Comparison of ENCODE assay signal across 8 cellular contexts in genomic region chr6:33768644-33769120, GRCh38. TPM values are rescaled to one million over a fixed set of nuclear protein-coding genes. Genes with fewer than 3 reads are reported as not detected.
DNase-seq lines count a peak whose midpoint lies in the region; ATAC-seq, FAIRE-seq and TF ChIP-seq lines count a peak whose summit lies in the region.

No MANE protein-coding gene starts in this region.

- peaks cover 64% of the 10 kb centered on the region for H3K4me1 Mint-ChIP-seq in brain

- H3K27me3 Mint-ChIP-seq in brain: peaks cover 14% of the 10 kb centered on the region

- ATAC-seq in GM21528 (IDR thresholded peaks at IDR 0.05; ENCODE audit: low FRiP score, unreplicated experiment): no peak

- peaks cover 4 to 12% (median 11%) of the 10 kb centered on the region in 5 experiments for H3K9me3 Mint-ChIP-seq in brain

- peaks cover 16% of the 10 kb centered on the region for H3K36me3 Mint-ChIP-seq in brain

- H3K27ac Mint-ChIP-seq in brain: peak overlapping the region in 4 of 5 experiments; percentile 45 to 84 (median 74)

- peak; percentile 23 for FAIRE-seq in TTC549 (lab: Jason Lieb, UNC)

- DNase-seq in NK-92 treated with Interleukin-12 subunit alpha and Interleukin-12 subunit beta, amount 100 ng/mL, for 24 hours (lab: John Stamatoyannopoulos, UW): peak; percentile 64
- DNase-seq in NK-92 (lab: John Stamatoyannopoulos, UW; ENCODE audit: unreplicated experiment): no peak
- DNase-seq in NCI-H1105 treated with DMSO at 0.1 percent for 48 hours (lab: John Stamatoyannopoulos, UW): peak; percentile 51
- DNase-seq in iPS-NIHi7 (ENCODE audit: extremely low spot score): peak; percentile 83
- peak; percentile 48 to 59 for DNase-seq in stimulated activated CD4-positive, alpha-beta T cell treated with anti-CD3 and anti-CD28 coated beads, Interleukin-15, amount 100 ng/mL, for 1 hour (ENCODE audit: low read depth in 1 of 2, low spot score in 1 of 2)

- no peak overlapping the region for H3K4me3 Mint-ChIP-seq in brain

- peak; percentile 62 to 76 for TF ChIP-seq CTCF in brain (conservative IDR thresholded peaks at IDR 0.05)

RNA-seq across cellular contexts. Expression of gene LEMD2, which starts 20.2 kb away (rescaled TPM):
- polyA plus RNA-seq in brain (ENCODE audit: insufficient read depth, low read depth, low replicate concordance): 49.4 TPM

RNA-seq across cellular contexts. Expression of gene IP6K3, which starts 22.0 kb away (rescaled TPM):
- 6.4 TPM for polyA plus RNA-seq in brain (ENCODE audit: insufficient read depth, low read depth, low replicate concordance)

RNA-seq across cellular contexts. Expression of gene MLN, which starts 35.1 kb away (rescaled TPM):
- polyA plus RNA-seq in brain (ENCODE audit: insufficient read depth, low read depth, low replicate concordance): not detected

RNA-seq across cellular contexts. Expression of gene UQCC2, which starts 57.2 kb away (rescaled TPM):
- 148 TPM for polyA plus RNA-seq in brain (ENCODE audit: insufficient read depth, low read depth, low replicate concordance)
